In genomic region chr18:68262697-68263293, GRCh38 we compare ENCODE assay signal across 16 cellular contexts.
DNase-seq lines count a peak whose midpoint lies in the region; ATAC-seq, FAIRE-seq and TF ChIP-seq lines count a peak whose summit lies in the region.
"Had no signal": no experiment of that assay in that cellular context is flagged by ENCODE, and none has a peak within 500 bp of the region (broad histone marks: within the 10 kb centered on the region; RNA-seq: fewer than 3 reads in every experiment).

No MANE protein-coding gene starts in this region.

- H4K20me1 ChIP-seq in keratinocyte (ENCODE audit: control insufficient read depth, extremely low read depth, insufficient read depth, low read length) (no peaks in the 10 kb centered on the region), MM.1S (ENCODE audit: insufficient read depth, low read length) (no peaks in the 10 kb centered on the region)

- H3K9me2 ChIP-seq in MM.1S (replicated peaks; ENCODE audit: insufficient read depth, low read length): no peaks in the 10 kb centered on the region

- H3K4me2 ChIP-seq in keratinocyte (ENCODE audit: control insufficient read depth, extremely low read depth, insufficient read depth, low read depth, low read length): peak overlapping the region; percentile 81
- no peak overlapping the region for H3K4me2 ChIP-seq in MM.1S (ENCODE audit: low read depth, low read length)
- H3K4me2 ChIP-seq: GM23338 had no signal

- TF ChIP-seq CTCF in AG04450 (IDR thresholded peaks at IDR 0.05; ENCODE audit: low read depth, low read length) (no peak), brain microvascular endothelial cell (IDR thresholded peaks at IDR 0.05; ENCODE audit: low read depth, low read length, missing control alignments) (no peak), keratinocyte (optimal IDR thresholded peaks at IDR 0.05 in 1 of 3, IDR thresholded peaks at IDR 0.05 in 1 of 3, conservative IDR thresholded peaks at IDR 0.05 in 1 of 3; ENCODE audit: extremely low read depth in 1 of 3, insufficient read depth in 2 of 3, low read length in 3 of 3) (no peak), MM.1S (IDR thresholded peaks at IDR 0.05; ENCODE audit: low read length) (no peak)

- POLR2A ChIA-PET in AG04450 (lab: Yijun Ruan, JAX): no interaction called here

- H3K4me1 ChIP-seq in keratinocyte (ENCODE audit: control insufficient read depth, extremely low read depth, insufficient read depth, low read length): peaks cover 28% of the 10 kb centered on the region
- no peaks in the 10 kb centered on the region for H3K4me1 ChIP-seq in MM.1S (ENCODE audit: low read length)
- H3K4me1 ChIP-seq: testis had no signal

- no peaks in the 10 kb centered on the region for H3K9me3 ChIP-seq in AG04450 (ENCODE audit: control insufficient read depth, insufficient read depth, low read length)
- H3K9me3 ChIP-seq in keratinocyte (ENCODE audit: control insufficient read depth, low read depth, low read length): no peaks in the 10 kb centered on the region
- H3K9me3 ChIP-seq in MM.1S (replicated peaks; ENCODE audit: insufficient read depth, low read length): no peaks in the 10 kb centered on the region
- H3K9me3 ChIP-seq: testis had no signal

- in situ Hi-C loops in brain microvascular endothelial cell (cut with HindIII; ENCODE audit: low pct_ligation_motif_present, low sequenced_read_pairs): no loop called here

- H2AFZ ChIP-seq in keratinocyte (ENCODE audit: control insufficient read depth, low read length): peak overlapping the region; percentile 53
- H2AFZ ChIP-seq in MM.1S (ENCODE audit: low read length): no peak overlapping the region
- H2AFZ ChIP-seq: GM23338 had no signal

- H3K9ac ChIP-seq in keratinocyte (ENCODE audit: control insufficient read depth, extremely low read depth, insufficient read depth, low read length) (peak overlapping the region; percentile 61), MM.1S (ENCODE audit: low read length) (no peak overlapping the region)

- H3K36me3 ChIP-seq in brain microvascular endothelial cell (replicated peaks): no peaks in the 10 kb centered on the region
- H3K36me3 ChIP-seq in keratinocyte (ENCODE audit: control insufficient read depth in 2 of 2, extremely low read depth in 1 of 2, insufficient read depth in 2 of 2, low read length in 2 of 2): no peaks in the 10 kb centered on the region
- no peaks in the 10 kb centered on the region for H3K36me3 ChIP-seq in MM.1S (replicated peaks; ENCODE audit: insufficient read depth, low read length)

- H3K4me3 ChIP-seq in AG04450 (ENCODE audit: low read depth, low read length) (no peak overlapping the region), brain microvascular endothelial cell (ENCODE audit: low read depth, low read length) (no peak overlapping the region), keratinocyte (ENCODE audit: control insufficient read depth in 2 of 3, extremely low read depth in 1 of 3, insufficient read depth in 2 of 3, low read depth in 1 of 3, low read length in 3 of 3) (peak overlapping the region in 1 of 3 experiments; percentile 52), MM.1S (ENCODE audit: low read length) (no peak overlapping the region)
- H3K4me3 ChIP-seq: GM23338, testis had no signal

- H3K27ac ChIP-seq in AG04450 (ENCODE audit: low read depth, low read length): no peak overlapping the region
- H3K27ac ChIP-seq in brain microvascular endothelial cell: peak overlapping the region; percentile 55
- H3K27ac ChIP-seq in keratinocyte (ENCODE audit: control insufficient read depth, insufficient read depth, low read length): peak overlapping the region; percentile 90
- H3K27ac ChIP-seq in MM.1S (ENCODE audit: low read length): no peak overlapping the region
- H3K27ac ChIP-seq: testis had no signal

- no peaks in the 10 kb centered on the region for H3K36me3 Mint-ChIP-seq in natural killer cell treated with Interleukin-12 subunit alpha and Interleukin-12 subunit beta and Interleukin-15 and Interleukin-18, amount 100 ng/mL, for 72 hours
- H3K36me3 Mint-ChIP-seq: activated CD4-positive, alpha-beta memory T cell treated with anti-CD3 and anti-CD28 coated beads for 36 hours had no signal

- H3K4me3 Mint-ChIP-seq in natural killer cell treated with Interleukin-12 subunit alpha and Interleukin-12 subunit beta and Interleukin-15 and Interleukin-18, amount 100 ng/mL, for 72 hours: no peak overlapping the region
- H3K4me3 Mint-ChIP-seq: activated CD4-positive, alpha-beta memory T cell treated with anti-CD3 and anti-CD28 coated beads for 36 hours; GM23338 had no signal

- H3K27ac Mint-ChIP-seq in natural killer cell treated with Interleukin-12 subunit alpha and Interleukin-12 subunit beta and Interleukin-15 and Interleukin-18, amount 100 ng/mL, for 72 hours: no peak overlapping the region
- H3K27ac Mint-ChIP-seq: activated CD4-positive, alpha-beta memory T cell treated with anti-CD3 and anti-CD28 coated beads for 36 hours; GM23338 had no signal

- FAIRE-seq in HTR-8/SVneo (lab: Jason Lieb, UNC): no peak
- peak; percentile 91 for FAIRE-seq in keratinocyte (lab: Jason Lieb, UNC)
- FAIRE-seq: GM12892 had no signal

- ATAC-seq in GM21576 (IDR thresholded peaks at IDR 0.05; ENCODE audit: unreplicated experiment): no peak
- ATAC-seq in natural killer cell treated with Interleukin-12 subunit alpha and Interleukin-12 subunit beta and Interleukin-15 and Interleukin-18, amount 100 ng/mL, for 72 hours: no peak
- ATAC-seq: GM23338 had no signal

- H3K27me3 ChIP-seq in AG04450 (ENCODE audit: control insufficient read depth, insufficient read depth, low read length): no peaks in the 10 kb centered on the region
- no peaks in the 10 kb centered on the region for H3K27me3 ChIP-seq in brain microvascular endothelial cell (replicated peaks)
- H3K27me3 ChIP-seq in keratinocyte (ENCODE audit: control insufficient read depth, extremely low read depth, insufficient read depth, low read length): no peaks in the 10 kb centered on the region
- H3K27me3 ChIP-seq in MM.1S (replicated peaks; ENCODE audit: insufficient read depth, low read length): no peaks in the 10 kb centered on the region
- H3K27me3 ChIP-seq: testis had no signal

- H3K9me3 Mint-ChIP-seq in natural killer cell treated with Interleukin-12 subunit alpha and Interleukin-12 subunit beta and Interleukin-15 and Interleukin-18, amount 100 ng/mL, for 72 hours: peaks cover 12% of the 10 kb centered on the region
- H3K9me3 Mint-ChIP-seq: activated CD4-positive, alpha-beta memory T cell treated with anti-CD3 and anti-CD28 coated beads for 36 hours; GM23338 had no signal

- CTCF ChIA-PET in AG04450 (lab: Charles Lee): no interaction called here

- peak; percentile 23 for DNase-seq in AG04450 (ENCODE audit: low read depth, low spot score)
- peak; percentile 7 for DNase-seq in HTR-8/SVneo (ENCODE audit: insufficient read length, low spot score)
- DNase-seq in brain microvascular endothelial cell: peak; percentile 23
- DNase-seq in keratinocyte (ENCODE audit: low read depth, low spot score): peak; percentile 68
- no peak for DNase-seq in SKM-1 (lab: John Stamatoyannopoulos, UW; ENCODE audit: unreplicated experiment)
- DNase-seq in natural killer cell treated with Interleukin-12 subunit alpha and Interleukin-12 subunit beta and Interleukin-15 and Interleukin-18, amount 100 ng/mL, for 72 hours (ENCODE audit: low spot score): no peak
- DNase-seq in MM.1S: no peak
- DNase-seq: activated CD4-positive, alpha-beta memory T cell treated with anti-CD3 and anti-CD28 coated beads for 36 hours; DND-41; mesendoderm; NCI-H187 treated with DMSO at 0.1 percent for 48 hours; SHP77 treated with DMSO at 0.1 percent for 48 hours; testis had no signal

- H3F3A ChIP-seq in MM.1S (ENCODE audit: insufficient read depth, low read length): no peaks in the 10 kb centered on the region

- dilution Hi-C loops in keratinocyte (cut with MboI; ENCODE audit: extremely low pct_ligation_motif_present, low sequenced_read_pairs): no loop called here

- H3K4me1 Mint-ChIP-seq in natural killer cell treated with Interleukin-12 subunit alpha and Interleukin-12 subunit beta and Interleukin-15 and Interleukin-18, amount 100 ng/mL, for 72 hours (ENCODE audit: low read depth in 2 of 2): no peaks in the 10 kb centered on the region
- H3K4me1 Mint-ChIP-seq: GM23338 had no signal

- no peaks in the 10 kb centered on the region for H3K79me2 ChIP-seq in keratinocyte (ENCODE audit: control insufficient read depth, insufficient read depth, low read length)
- H3K79me2 ChIP-seq in MM.1S (ENCODE audit: low read length): no peaks in the 10 kb centered on the region

- H3K9me1 ChIP-seq in keratinocyte (ENCODE audit: control insufficient read depth, extremely low read depth, insufficient read depth, low read length): no peaks in the 10 kb centered on the region

- H3K27me3 Mint-ChIP-seq in natural killer cell treated with Interleukin-12 subunit alpha and Interleukin-12 subunit beta and Interleukin-15 and Interleukin-18, amount 100 ng/mL, for 72 hours: no peaks in the 10 kb centered on the region
- H3K27me3 Mint-ChIP-seq: activated CD4-positive, alpha-beta memory T cell treated with anti-CD3 and anti-CD28 coated beads for 36 hours had no signal

Comparison
In these comparisons a context has a peak if more than half of its experiments do, and no peak if none do; other contexts are left out.
1. DNase-seq: peak in AG04450 (single experiment), HTR-8/SVneo (single experiment), brain microvascular endothelial cell (single experiment) and keratinocyte (single experiment); none in SKM-1 (single experiment), natural killer cell treated with Interleukin-12 subunit alpha and Interleukin-12 subunit beta and Interleukin-15 and Interleukin-18, amount 100 ng/mL, for 72 hours (single experiment) and MM.1S (single experiment).
2. H3K27ac ChIP-seq: peak in brain microvascular endothelial cell (single experiment) and keratinocyte (single experiment); none in AG04450 (single experiment) and MM.1S (single experiment).